In the genomic region with DNA sequence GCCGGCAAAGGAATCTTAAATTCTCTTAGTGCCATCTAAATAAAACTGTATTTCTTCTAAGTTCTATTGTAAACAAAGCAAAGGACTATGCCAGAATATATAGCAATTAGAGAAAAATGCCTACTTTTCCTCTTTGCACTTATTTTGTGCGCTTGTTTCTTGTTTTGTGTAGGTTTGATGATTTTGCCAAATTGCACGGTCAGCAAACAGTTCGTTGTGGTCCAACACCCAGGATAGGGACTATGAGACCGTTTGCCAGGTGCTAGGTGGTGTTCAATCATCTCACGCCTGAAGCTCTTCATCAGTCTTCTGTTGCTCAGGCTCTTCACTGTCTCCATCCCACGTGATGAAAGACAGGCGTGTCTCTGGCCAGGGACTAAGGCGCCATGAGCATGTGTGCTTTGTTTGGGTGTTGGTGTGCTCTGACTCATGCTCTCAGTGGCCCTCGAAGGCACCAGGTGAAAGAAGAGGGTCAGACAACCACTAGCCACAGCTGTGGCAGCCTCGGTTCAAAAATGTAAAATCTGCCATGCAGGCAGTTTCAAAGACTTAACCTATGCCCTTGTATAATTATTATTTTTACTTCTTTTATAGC, we compare ENCODE assay signal across 15 cellular contexts. TPM values are rescaled to one million over a fixed set of nuclear protein-coding genes. Genes with fewer than 3 reads are reported as not detected.
DNase-seq lines count a peak whose midpoint lies in the region; ATAC-seq, FAIRE-seq and TF ChIP-seq lines count a peak whose summit lies in the region.
"Had no signal": no experiment of that assay in that cellular context is flagged by ENCODE, and none has a peak within 500 bp of the region (broad histone marks: within the 10 kb centered on the region; RNA-seq: fewer than 3 reads in every experiment).

No MANE protein-coding gene starts in this region.

- no peak overlapping the region for H3K4me2 ChIP-seq in HepG2 (ENCODE audit: low read depth, low read length)
- H3K4me2 ChIP-seq: GM23338 had no signal

- no peak for TF ChIP-seq CTCF in HepG2 (CRISPR knock-in tag; IDR thresholded peaks at IDR 0.05)
- TF ChIP-seq CTCF in right lobe of liver (IDR thresholded peaks at IDR 0.05): no peak
- no peak for TF ChIP-seq CTCF in mucosa of descending colon (IDR thresholded peaks at IDR 0.05)
- TF ChIP-seq CTCF in Peyer's patch (IDR thresholded peaks at IDR 0.05): no peak
- no peak for TF ChIP-seq CTCF in omental fat pad (IDR thresholded peaks at IDR 0.05)
- TF ChIP-seq CTCF in RWPE1 (conservative IDR thresholded peaks at IDR 0.05; ENCODE audit: low read depth): no peak

- intact Hi-C loops in HepG2 (cut with micrococcal nuclease; ENCODE audit: unreplicated experiment) (loop anchor here (5.0 kb wide), 1 partner anchor 33 kb away; no protein-coding TSS in a partner anchor), right lobe of liver (cut with DNase I) (no loop called here), mucosa of descending colon (cut with DNase I, micrococcal nuclease) (no loop called here)

- no peak overlapping the region for H3K4me3 ChIP-seq in HepG2 (replicated peaks in 1 of 3; ENCODE audit: insufficient read depth in 1 of 3, low read depth in 2 of 3, low read length in 3 of 3)
- H3K4me3 ChIP-seq in right lobe of liver: no peak overlapping the region
- H3K4me3 ChIP-seq in mucosa of descending colon: no peak overlapping the region
- H3K4me3 ChIP-seq in Peyer's patch: no peak overlapping the region
- H3K4me3 ChIP-seq: GM23338 had no signal

- H3K36me3 ChIP-seq in HepG2 (replicated peaks in 1 of 2; ENCODE audit: control insufficient read depth in 1 of 2, insufficient read depth in 2 of 2, low read length in 2 of 2) (no peaks in the 10 kb centered on the region), right lobe of liver (no peaks in the 10 kb centered on the region), mucosa of descending colon (ENCODE audit: low read depth) (no peaks in the 10 kb centered on the region), Peyer's patch (no peaks in the 10 kb centered on the region)

- peaks cover 23% of the 10 kb centered on the region for H3K4me1 ChIP-seq in HepG2 (ENCODE audit: insufficient read depth, low read length)
- H3K4me1 ChIP-seq in right lobe of liver: peaks cover 0 to 22% (median 10%) of the 10 kb centered on the region in 4 donors
- peaks cover 23% of the 10 kb centered on the region for H3K4me1 ChIP-seq in mucosa of descending colon (ENCODE audit: low read depth)
- H3K4me1 ChIP-seq in Peyer's patch: peaks cover 0 to 40% (median under 1%) of the 10 kb centered on the region in 4 donors

- H3K27me3 ChIP-seq in HepG2 (ENCODE audit: control insufficient read depth in 1 of 2, insufficient read depth in 2 of 2, low read length in 2 of 2): no peaks in the 10 kb centered on the region
- no peaks in the 10 kb centered on the region for H3K27me3 ChIP-seq in right lobe of liver
- H3K27me3 ChIP-seq in Peyer's patch: no peaks in the 10 kb centered on the region

- CTCF ChIA-PET in HepG2 (lab: Yijun Ruan, JAX; ENCODE audit: low intra/inter-chr PET ratio, low total read pairs) (no interaction called here), RWPE1 (lab: Yijun Ruan, JAX) (no interaction called here)

- POLR2A ChIA-PET in HepG2 (lab: Yijun Ruan, JAX): interaction anchor here (1.2 kb wide), 1 partner anchor 27 kb away, joined by 3 read pairs; no protein-coding TSS in a partner anchor
- POLR2A ChIA-PET in RWPE1 (lab: Yijun Ruan, JAX; ENCODE audit: low non-redundant PET): interaction anchor here (0.7 kb wide), 1 partner anchor 17 kb away, joined by 3 read pairs; no protein-coding TSS in a partner anchor

- FAIRE-seq in HepG2 (lab: Jason Lieb, UNC): no peak
- FAIRE-seq: HTR-8/SVneo had no signal

- WGBS in HepG2 (ENCODE audit: low lambda C conversion rate): 88% methylated on average over 11 of the region's 11 CpGs
- WGBS in right lobe of liver (ENCODE audit: insufficient coverage, low coverage, low lambda C conversion rate, missing lambda C conversion rate): 93% methylated on average over 9 of the region's 11 CpGs

- no peaks in the 10 kb centered on the region for H4K20me1 ChIP-seq in HepG2 (ENCODE audit: insufficient read depth, low read length)

- H3K79me2 ChIP-seq in HepG2 (ENCODE audit: insufficient read depth, low read length): no peaks in the 10 kb centered on the region

- TF ChIP-seq POLR2A in HepG2 (IDR thresholded peaks at IDR 0.05; ENCODE audit: insufficient read depth in 1 of 2, low read depth in 2 of 2, low read length in 2 of 2) (no peak), right lobe of liver (IDR thresholded peaks at IDR 0.05) (no peak), Peyer's patch (IDR thresholded peaks at IDR 0.05) (no peak)

- no peaks in the 10 kb centered on the region for H3K9me3 ChIP-seq in HepG2 (ENCODE audit: low read length)
- H3K9me3 ChIP-seq in right lobe of liver: no peaks in the 10 kb centered on the region
- no peaks in the 10 kb centered on the region for H3K9me3 ChIP-seq in mucosa of descending colon
- H3K9me3 ChIP-seq in Peyer's patch: no peaks in the 10 kb centered on the region

- no peak for TF ChIP-seq RAD21 in HepG2 (CRISPR knock-in tag; IDR thresholded peaks at IDR 0.05)

- BruUV-seq in HepG2 (replicated peaks; lab: Mats Ljungman, UMichigan): no TSS peak

- H3K27ac ChIP-seq in HepG2 (ENCODE audit: extremely low read length, insufficient read depth, low read length): no peak overlapping the region
- H3K27ac ChIP-seq in right lobe of liver: no peak overlapping the region
- H3K27ac ChIP-seq in Peyer's patch: no peak overlapping the region
- H3K27ac ChIP-seq in RWPE1: no peak overlapping the region

- H3K9ac ChIP-seq in HepG2 (ENCODE audit: insufficient read depth, low read depth, low read length): no peak overlapping the region

- no peak overlapping the region for H2AFZ ChIP-seq in HepG2 (ENCODE audit: low read length)
- H2AFZ ChIP-seq: GM23338 had no signal

- ATAC-seq in HepG2: no peak
- no peak for ATAC-seq in right lobe of liver
- peak; percentile 22 for ATAC-seq in mucosa of descending colon
- no peak for ATAC-seq in omental fat pad (ENCODE audit: low FRiP score)
- ATAC-seq: GM23338 had no signal

- in situ Hi-C loops in HepG2 (cut with HindIII; ENCODE audit: extremely low pct_ligation_motif_present, low pct_unique_long_range_greater_than_20kb): no loop called here

- TF ChIP-seq EP300 in HepG2 (IDR thresholded peaks at IDR 0.05; ENCODE audit: low read depth in 2 of 2, low read length in 2 of 2) (no peak), HepG2 (CRISPR knock-in tag; IDR thresholded peaks at IDR 0.05; ENCODE audit: borderline replicate concordance) (no peak)

- no peak for DNase-seq in HepG2 (ENCODE audit: low spot score)
- DNase-seq in right lobe of liver: no peak
- peak; percentile 49 to 72 for DNase-seq in SHP77 (lab: John Stamatoyannopoulos, UW)
- no peak for DNase-seq in mucosa of descending colon
- DNase-seq in Peyer's patch: no peak
- no peak for DNase-seq in omental fat pad (ENCODE audit: low spot score)
- DNase-seq in RWPE1 (ENCODE audit: low spot score): no peak
- DNase-seq: AML-193, HFFc6, KBM-7, NCI-H187 treated with DMSO at 0.1 percent for 48 hours, NCI-H510A treated with DMSO at 0.1 percent for 48 hours, Right ventricle myocardium superior had no signal

TF ChIP-seq in HepG2, 621 proteins besides CTCF, POLR2A, EP300 and RAD21 (continues in another document):
- TF ChIP-seq ZNF589 (CRISPR knock-in tag; conservative IDR thresholded peaks at IDR 0.05) (no peak), ISL2 (CRISPR knock-in tag; IDR thresholded peaks at IDR 0.05) (no peak), FLYWCH1 (CRISPR knock-in tag; IDR thresholded peaks at IDR 0.05) (no peak), HOXA7 (CRISPR knock-in tag; IDR thresholded peaks at IDR 0.05) (no peak), SNRNP70 (IDR thresholded peaks at IDR 0.05; ENCODE audit: low read depth, low read length) (no peak), ZC3H4 (CRISPR knock-in tag; IDR thresholded peaks at IDR 0.05; ENCODE audit: borderline replicate concordance) (no peak), MAFK (conservative IDR thresholded peaks at IDR 0.05 in 1 of 2, IDR thresholded peaks at IDR 0.05 in 1 of 2; ENCODE audit: low read length in 2 of 2) (peak; percentile 93 to 94), MAFF (IDR thresholded peaks at IDR 0.05; ENCODE audit: low read depth, low read length) (peak; percentile 93), ZIK1 (CRISPR knock-in tag; IDR thresholded peaks at IDR 0.05; ENCODE audit: borderline replicate concordance, low read depth) (no peak), DDIT3 (CRISPR knock-in tag; IDR thresholded peaks at IDR 0.05) (no peak)

RNA-seq across cellular contexts. Expression of gene KCNE1, which starts 36.9 kb away (rescaled TPM):
- total RNA-seq in HepG2 (2016; rRNA removed; fragmentation: Illumina TruSeq; extraction: Trizol) (0.35 TPM in 1 of 2 replicates, not detected in the other), right lobe of liver (1 to 10 TPM; 1.3 to 5.4 (median 2.3) TPM), mucosa of descending colon (1 to 10 TPM in 1 of 3 donors, under 1 TPM in 2; 0.32 to 1.4 (median 0.55) TPM), Peyer's patch (1 to 10 TPM in 2 of 4 donors, under 1 TPM in 2; 0.70 to 3.8 (median 1.7) TPM), omental fat pad (10 to 100 TPM in 3 of 4 donors, 1 to 10 TPM in 1; 3.2 to 14.8 (median 12.1) TPM)
- not detected in 2 replicates for total RNA-seq in HepG2 (2016; cell fraction: cytosol; rRNA removed; fragmentation: Illumina TruSeq; extraction: Trizol; ENCODE audit: low read depth)
- 0.22 TPM in 1 of 2 replicates, not detected in the other for total RNA-seq in HepG2 (2016; cell fraction: insoluble cytoplasmic fraction; rRNA removed; fragmentation: Illumina TruSeq; extraction: Trizol)
- total RNA-seq in HepG2 (2016; cell fraction: membrane; rRNA removed; fragmentation: Illumina TruSeq; extraction: Trizol): not detected in 2 replicates
- total RNA-seq in HepG2 (2016; cell fraction: nucleus; rRNA removed; fragmentation: Illumina TruSeq; extraction: Trizol): 0.50 and 0.84 TPM in 2 replicates
- not detected in 2 replicates for polyA plus RNA-seq in HepG2 (2011; rRNA removed)
- polyA plus RNA-seq in HepG2 (2011; cell fraction: cytosol; rRNA removed): not detected in 2 replicates
- 0.16 and 0.17 TPM in 2 replicates for polyA plus RNA-seq in HepG2 (2011; cell fraction: nucleus; rRNA removed)
- not detected in 2 replicates for polyA plus RNA-seq in HepG2 (2012)
- polyA plus RNA-seq in HepG2 (2016; cell fraction: cytosol; fragmentation: Illumina TruSeq; extraction: Trizol; ENCODE audit: low read depth): not detected in 2 replicates
- polyA plus RNA-seq in HepG2 (2016; cell fraction: insoluble cytoplasmic fraction; fragmentation: Illumina TruSeq; extraction: Trizol; ENCODE audit: low read depth): not detected in 2 replicates
- not detected in 2 replicates for polyA plus RNA-seq in HepG2 (2016; cell fraction: membrane; fragmentation: Illumina TruSeq; extraction: Trizol; ENCODE audit: low read depth)
- not detected in 2 replicates for polyA plus RNA-seq in HepG2 (2016; cell fraction: nucleus; fragmentation: Illumina TruSeq; extraction: Trizol; ENCODE audit: insufficient read depth, low read depth)
- not detected in 2 replicates for polyA minus RNA-seq in HepG2 (2011; rRNA and poly(A)+ RNA removed; ENCODE audit: low replicate concordance)
- polyA minus RNA-seq in HepG2 (2011; cell fraction: cytosol; rRNA and poly(A)+ RNA removed): not detected in 2 replicates
- polyA minus RNA-seq in HepG2 (2011; cell fraction: nucleus; rRNA and poly(A)+ RNA removed): 1.1 and 1.4 TPM in 2 replicates
- polyA plus RNA-seq: GM23338 had no signal

Comparison
In these comparisons a context has a peak if more than half of its experiments do, and no peak if none do; other contexts are left out.
1. DNase-seq: peak in SHP77 (2 of 2); none in HepG2 (single experiment), right lobe of liver (0 of 3), mucosa of descending colon (0 of 3), Peyer's patch (0 of 3), omental fat pad (single experiment) and RWPE1 (single experiment).